Comparison of ENCODE assay signal across 18 cellular contexts in the genomic region with DNA sequence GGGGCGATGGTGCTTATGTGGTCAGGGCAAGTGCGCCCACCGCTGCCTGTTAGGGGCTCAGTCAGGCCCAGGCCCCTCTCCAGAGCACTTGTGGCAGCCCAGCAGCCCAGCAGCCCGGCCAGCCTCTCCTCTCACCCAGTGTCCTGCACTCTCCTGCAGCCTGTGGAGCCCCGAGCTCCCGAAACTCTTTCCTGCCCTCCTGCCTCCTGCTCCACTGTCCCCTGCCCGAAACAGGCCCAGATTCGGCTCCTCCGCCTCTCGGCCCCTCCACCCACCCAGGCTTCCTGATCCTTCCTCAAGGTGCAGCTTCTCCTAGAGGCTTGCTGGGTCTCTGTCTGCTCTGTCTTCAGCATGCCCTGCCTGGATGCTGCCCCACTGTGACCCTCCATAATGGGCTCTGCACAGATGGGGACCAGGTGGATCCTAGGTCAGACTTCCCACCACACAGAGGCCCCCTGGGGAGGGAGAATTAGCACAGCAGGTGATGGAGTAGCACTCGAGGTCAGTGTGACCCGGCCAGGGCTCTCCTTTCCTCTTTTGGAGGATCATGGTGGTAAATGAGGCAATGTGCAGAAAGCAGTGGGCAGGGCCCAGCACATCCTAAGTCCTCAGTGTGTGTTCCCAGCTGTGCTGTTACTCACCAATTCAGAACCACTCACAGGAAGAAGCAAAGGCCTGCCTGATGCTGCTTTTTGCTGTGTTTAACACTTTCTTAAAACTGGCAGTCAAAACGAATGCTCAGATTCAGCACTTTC. TPM values are rescaled to one million over a fixed set of nuclear protein-coding genes. Genes with fewer than 3 reads are reported as not detected.
DNase-seq lines count a peak whose midpoint lies in the region; ATAC-seq and TF ChIP-seq lines count a peak whose summit lies in the region.
"Had no signal": no experiment of that assay in that cellular context is flagged by ENCODE, and none has a peak within 500 bp of the region (broad histone marks: within the 10 kb centered on the region; RNA-seq: fewer than 3 reads in every experiment).

No MANE protein-coding gene starts in this region.

- H2BK120ac ChIP-seq in trophoblast cell (ENCODE audit: insufficient read depth, low read length, poor library complexity), result no peak overlapping the region

- no peaks in the 10 kb centered on the region for H3K79me1 ChIP-seq in trophoblast cell (ENCODE audit: low read length)

- H3K23ac ChIP-seq in trophoblast cell (ENCODE audit: low read length), result no peak overlapping the region

- H3K4me1 ChIP-seq in trophoblast cell (ENCODE audit: control insufficient read depth in 1 of 2, insufficient read depth in 2 of 2, low read length in 2 of 2), result no peaks in the 10 kb centered on the region
- H3K4me1 ChIP-seq: prostate gland, vagina had no signal

- H4K12ac ChIP-seq in trophoblast cell (ENCODE audit: low read depth, low read length), result no peak overlapping the region

- no peak overlapping the region for H2AFZ ChIP-seq in trophoblast cell (ENCODE audit: insufficient read depth, low read length, poor library complexity)

- H3K79me2 ChIP-seq in trophoblast cell (ENCODE audit: control insufficient read depth, insufficient read depth, low read length, poor library complexity), result no peaks in the 10 kb centered on the region

- H3K27me3 ChIP-seq in dorsolateral prefrontal cortex (no peaks in the 10 kb centered on the region), trophoblast cell (ENCODE audit: insufficient read depth, low read length) (no peaks in the 10 kb centered on the region)
- H3K27me3 ChIP-seq: spleen, vagina had no signal

- H3K27me3 Mint-ChIP-seq in activated naive CD8-positive, alpha-beta T cell treated with anti-CD3 and anti-CD28 coated beads for 36 hours, result no peaks in the 10 kb centered on the region
- H3K27me3 Mint-ChIP-seq in activated naive CD8-positive, alpha-beta T cell treated with anti-CD3 and anti-CD28 coated beads, Interleukin-2, amount 50 U/mL, for 24 hours, result no peaks in the 10 kb centered on the region
- H3K27me3 Mint-ChIP-seq in T-cell, result no peaks in the 10 kb centered on the region
- H3K27me3 Mint-ChIP-seq: central memory CD8-positive, alpha-beta T cell; stimulated activated naive CD8-positive, alpha-beta T cell treated with anti-CD3 and anti-CD28 coated beads, Interleukin-15, Interleukin-2, amounts not matched to agents 100 ng/mL and 50 ng/mL, for 24 hours had no signal

- no peak for TF ChIP-seq CTCF in dorsolateral prefrontal cortex (IDR thresholded peaks at IDR 0.05 in 54 of 56, conservative IDR thresholded peaks at IDR 0.05 in 2 of 56; ENCODE audit: low read depth in 1 of 56, partially characterized antibody in 56 of 56)

- H3K18ac ChIP-seq in trophoblast cell (ENCODE audit: low read length), result no peak overlapping the region

- no peak for ATAC-seq in activated naive CD8-positive, alpha-beta T cell treated with anti-CD3 and anti-CD28 coated beads, Interleukin-2, amount 50 U/mL, for 24 hours
- ATAC-seq in T-cell (replicated peaks in 1 of 4), result no peak
- ATAC-seq in HG03442 (IDR thresholded peaks at IDR 0.05; ENCODE audit: unreplicated experiment), result no peak

- H4K8ac ChIP-seq in trophoblast cell (ENCODE audit: low read depth, low read length), result no peak overlapping the region

- H2AK5ac ChIP-seq in trophoblast cell (ENCODE audit: low read length), result no peak overlapping the region

- no peak overlapping the region for H2BK12ac ChIP-seq in trophoblast cell (ENCODE audit: low read length)

- no peak for DNase-seq in activated naive CD8-positive, alpha-beta T cell treated with anti-CD3 and anti-CD28 coated beads for 36 hours
- no peak for DNase-seq in activated naive CD8-positive, alpha-beta T cell treated with anti-CD3 and anti-CD28 coated beads, Interleukin-2, amount 50 U/mL, for 24 hours
- DNase-seq in T-cell (no peak), dorsolateral prefrontal cortex (no peak), cerebellum (ENCODE audit: low spot score) (no peak), trophoblast cell (no peak), SKM-1 treated with dmso at 0.1 percent for 144 hours (lab: John Stamatoyannopoulos, UW; ENCODE audit: unreplicated experiment) (no peak)
- DNase-seq: activated CD8-positive, alpha-beta memory T cell treated with anti-CD3 and anti-CD28 coated beads, Interleukin-2, amount 50 U/mL, for 4 hours; DMS 273 treated with DMSO at 0.1 percent for 48 hours; NCI-H187; NCI-H446 treated with DMSO at 0.1 percent for 48 hours; spleen had no signal

- CTCF ChIA-PET in T-cell (lab: Charles Lee), result no interaction called here

- intact Hi-C loops in dorsolateral prefrontal cortex (cut with DNase I), result no loop called here

- H3K9me3 ChIP-seq in trophoblast cell (ENCODE audit: insufficient read depth, low read depth, low read length), result peaks cover 3% of the 10 kb centered on the region
- H3K9me3 ChIP-seq: prostate gland, spleen, vagina had no signal

- H3K4ac ChIP-seq in trophoblast cell (ENCODE audit: low read depth, low read length), result no peak overlapping the region

- peaks cover 56% of the 10 kb centered on the region for H3K4me1 Mint-ChIP-seq in activated naive CD8-positive, alpha-beta T cell treated with anti-CD3 and anti-CD28 coated beads for 36 hours
- peaks cover 38% of the 10 kb centered on the region for H3K4me1 Mint-ChIP-seq in activated naive CD8-positive, alpha-beta T cell treated with anti-CD3 and anti-CD28 coated beads, Interleukin-2, amount 50 U/mL, for 24 hours
- peaks cover 35 to 60% (median 36%) of the 10 kb centered on the region in 3 donors for H3K4me1 Mint-ChIP-seq in T-cell

- no peaks in the 10 kb centered on the region for H3K9me3 Mint-ChIP-seq in activated naive CD8-positive, alpha-beta T cell treated with anti-CD3 and anti-CD28 coated beads for 36 hours
- H3K9me3 Mint-ChIP-seq in activated naive CD8-positive, alpha-beta T cell treated with anti-CD3 and anti-CD28 coated beads, Interleukin-2, amount 50 U/mL, for 24 hours, result no peaks in the 10 kb centered on the region
- no peaks in the 10 kb centered on the region for H3K9me3 Mint-ChIP-seq in T-cell
- H3K9me3 Mint-ChIP-seq: central memory CD8-positive, alpha-beta T cell; stimulated activated naive CD8-positive, alpha-beta T cell treated with anti-CD3 and anti-CD28 coated beads, Interleukin-15, Interleukin-2, amounts not matched to agents 100 ng/mL and 50 ng/mL, for 24 hours had no signal

- no peak overlapping the region for H4K91ac ChIP-seq in trophoblast cell (ENCODE audit: low read depth, low read length)

- H3K36me3 Mint-ChIP-seq in activated naive CD8-positive, alpha-beta T cell treated with anti-CD3 and anti-CD28 coated beads for 36 hours, result peaks cover 30% of the 10 kb centered on the region
- H3K36me3 Mint-ChIP-seq in activated naive CD8-positive, alpha-beta T cell treated with anti-CD3 and anti-CD28 coated beads, Interleukin-2, amount 50 U/mL, for 24 hours (ENCODE audit: low read depth), result peaks cover 44% of the 10 kb centered on the region
- H3K36me3 Mint-ChIP-seq in T-cell, result peaks cover 45% of the 10 kb centered on the region

- no CpG with 5 or more reads among the region's 13 CpGs for WGBS in trophoblast cell (ENCODE audit: extremely low coverage, insufficient coverage, insufficient read length)

- H2BK5ac ChIP-seq in trophoblast cell (ENCODE audit: low read depth, low read length, poor library complexity), result no peak overlapping the region

- H3K27ac ChIP-seq in dorsolateral prefrontal cortex (peak overlapping the region in 42 of 59 donors; percentile 29 to 84 (median 72)), trophoblast cell (ENCODE audit: low read depth, low read length) (no peak overlapping the region)
- H3K27ac ChIP-seq: prostate gland, SK-N-MC, vagina had no signal

- peaks cover 72 to 75% of the 10 kb centered on the region in 2 experiments for H3K36me3 ChIP-seq in trophoblast cell (ENCODE audit: control insufficient read depth in 1 of 2, insufficient read depth in 2 of 2, low read length in 2 of 2)

- no peak overlapping the region for H3K14ac ChIP-seq in trophoblast cell (ENCODE audit: low read length)

- POLR2A ChIA-PET in T-cell (lab: Charles Lee), result interaction anchor here in 1 of 2 donors (0.6 kb wide), 1 partner anchor 27 kb away, joined by 6 read pairs; no protein-coding TSS in a partner anchor

- H3K4me2 ChIP-seq in trophoblast cell (ENCODE audit: low read length), result no peak overlapping the region

- no peak overlapping the region for H3K4me3 ChIP-seq in dorsolateral prefrontal cortex
- no peak overlapping the region for H3K4me3 ChIP-seq in trophoblast cell (ENCODE audit: low read depth, low read length)
- H3K4me3 ChIP-seq: prostate gland, SK-N-MC, spleen, vagina had no signal

- H3K4me3 Mint-ChIP-seq in activated naive CD8-positive, alpha-beta T cell treated with anti-CD3 and anti-CD28 coated beads for 36 hours, result no peak overlapping the region
- no peak overlapping the region for H3K4me3 Mint-ChIP-seq in activated naive CD8-positive, alpha-beta T cell treated with anti-CD3 and anti-CD28 coated beads, Interleukin-2, amount 50 U/mL, for 24 hours
- peak overlapping the region in 1 of 3 donors; percentile 38 for H3K4me3 Mint-ChIP-seq in T-cell
- H3K4me3 Mint-ChIP-seq: central memory CD8-positive, alpha-beta T cell; stimulated activated naive CD8-positive, alpha-beta T cell treated with anti-CD3 and anti-CD28 coated beads, Interleukin-15, Interleukin-2, amounts not matched to agents 100 ng/mL and 50 ng/mL, for 24 hours had no signal

- H3K27ac Mint-ChIP-seq in activated naive CD8-positive, alpha-beta T cell treated with anti-CD3 and anti-CD28 coated beads for 36 hours, result peak overlapping the region; percentile 63
- no peak overlapping the region for H3K27ac Mint-ChIP-seq in activated naive CD8-positive, alpha-beta T cell treated with anti-CD3 and anti-CD28 coated beads, Interleukin-2, amount 50 U/mL, for 24 hours
- peak overlapping the region; percentile 67 to 80 for H3K27ac Mint-ChIP-seq in T-cell

- no peak overlapping the region for H3K9ac ChIP-seq in trophoblast cell (ENCODE audit: low read length)

RNA-seq across cellular contexts. Expression of a gene that starts 18.6 kb away (rescaled TPM):
- total RNA-seq in activated naive CD8-positive, alpha-beta T cell treated with anti-CD3 and anti-CD28 coated beads for 36 hours, result 100 to 1,000 TPM; 222 to 226 TPM
- 100 to 1,000 TPM; 253 to 388 (median 299) TPM for total RNA-seq in T-cell
- 100 to 1,000 TPM; 135 to 252 (median 182) TPM for total RNA-seq in dorsolateral prefrontal cortex
- total RNA-seq in cerebellum, result 156 TPM
- 108 and 120 TPM in 2 replicates for polyA plus RNA-seq in trophoblast cell (2013)

RNA-seq across cellular contexts. Expression of a gene that starts 46.5 kb away (rescaled TPM):
- 100 to 1,000 TPM in 1 of 2 experiments, 10 to 100 TPM in 1; 96.6 to 101 TPM for total RNA-seq in activated naive CD8-positive, alpha-beta T cell treated with anti-CD3 and anti-CD28 coated beads for 36 hours
- total RNA-seq in T-cell (100 to 1,000 TPM in 3 of 5 donors, 10 to 100 TPM in 2; 45.3 to 113 (median 109) TPM), dorsolateral prefrontal cortex (100 to 1,000 TPM in 1 of 120 experiments, 10 to 100 TPM in 119; 40.9 to 104 (median 59.2) TPM), cerebellum (20.2 TPM)
- polyA plus RNA-seq in trophoblast cell (2013), result 113 and 120 TPM in 2 replicates
